20 cellular contexts compared by ENCODE assay signal in the genomic region with DNA sequence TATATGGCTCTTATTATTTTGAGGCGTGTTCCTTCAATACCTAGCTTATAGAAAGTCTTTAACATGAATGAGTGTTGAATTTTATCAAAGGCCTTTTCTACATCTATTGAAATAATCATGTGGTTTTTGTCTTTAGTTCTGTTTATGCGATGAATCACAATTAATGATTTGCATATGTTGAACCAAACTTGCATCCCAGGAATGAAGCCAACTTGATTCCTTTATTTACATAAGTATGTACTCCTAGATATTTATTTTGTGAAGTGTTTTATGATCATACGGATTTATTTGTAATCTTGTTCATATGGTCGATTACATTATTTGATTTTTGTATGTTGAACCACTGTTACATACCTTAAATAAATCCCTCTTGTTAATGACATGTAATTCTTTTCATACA.
A peak's percentile ranks its signal among the peaks of the same experiment; 100 is the strongest.
DNase-seq lines count a peak whose midpoint lies in the region; ATAC-seq and TF ChIP-seq lines count a peak whose summit lies in the region.
"Had no signal": no experiment of that assay in that cellular context is flagged by ENCODE, and none has a peak within 500 bp of the region (broad histone marks: within the 10 kb centered on the region; RNA-seq: fewer than 3 reads in every experiment).

No MANE protein-coding gene starts in this region.

- POLR2A ChIA-PET in PC-3 (lab: Charles Lee; ENCODE audit: unreplicated experiment): no interaction called here

- no peaks in the 10 kb centered on the region for H3K36me3 Mint-ChIP-seq in neural progenitor cell
- H3K36me3 Mint-ChIP-seq: CD8-positive, alpha-beta T cell had no signal

- H3K9me2 ChIP-seq in PC-3 (replicated peaks; ENCODE audit: low read length): no peaks in the 10 kb centered on the region

- ATAC-seq in PC-3: no peak
- ATAC-seq: CD8-positive, alpha-beta T cell had no signal

- H3K4me1 ChIP-seq in PC-3 (ENCODE audit: insufficient read depth, low read length): no peaks in the 10 kb centered on the region
- peaks cover 2% of the 10 kb centered on the region for H3K4me1 ChIP-seq in fibroblast of lung (ENCODE audit: control insufficient read depth, extremely low read depth, insufficient read depth, low read length)
- H3K4me1 ChIP-seq in neural progenitor cell: peaks cover 5% of the 10 kb centered on the region

- peak; percentile 3 for DNase-seq in ELR (ENCODE audit: low read depth)
- peak; percentile 3 for DNase-seq in PC-3
- peak; percentile 25 to 85 for DNase-seq in fibroblast of lung (ENCODE audit: low read depth in 2 of 2)
- DNase-seq in neural progenitor cell (ENCODE audit: low spot score): no peak
- DNase-seq in mesenteric fat pad (ENCODE audit: low spot score): no peak
- no peak for DNase-seq in NCI-H446 treated with DMSO at 0.1 percent for 48 hours (lab: John Stamatoyannopoulos, UW)
- no peak for DNase-seq in cardiac septum (ENCODE audit: low spot score)
- no peak for DNase-seq in NCI-H1048 (lab: John Stamatoyannopoulos, UW)
- DNase-seq: Calu3; CD8-positive, alpha-beta T cell; DMS53; KBM-7; NCI-H1417 treated with DMSO at 0.1 percent for 48 hours; NCI-H2029 treated with DMSO at 0.1 percent for 48 hours; NCI-H2171; NCI-H446; NCI-H748 treated with DMSO at 0.1 percent for 48 hours; SHP77 had no signal

- H3F3A ChIP-seq in PC-3 (ENCODE audit: low read length, unreplicated experiment) (no peaks in the 10 kb centered on the region), neural progenitor cell (ENCODE audit: low read depth) (peaks cover 14% of the 10 kb centered on the region)

- no peaks in the 10 kb centered on the region for H3K9me3 ChIP-seq in PC-3 (ENCODE audit: low read length)
- H3K9me3 ChIP-seq in fibroblast of lung (ENCODE audit: control insufficient read depth, insufficient read depth, low read depth, low read length): no peaks in the 10 kb centered on the region
- H3K9me3 ChIP-seq in neural progenitor cell (ENCODE audit: low read depth): no peaks in the 10 kb centered on the region
- H3K9me3 ChIP-seq: BLaER1 treated with 17β-estradiol and CSF1 and Interleukin-3, amounts not matched to agents 10 nM and 100 nM had no signal

- H2AFZ ChIP-seq in PC-3 (ENCODE audit: low read length): no peak overlapping the region
- no peak overlapping the region for H2AFZ ChIP-seq in fibroblast of lung (ENCODE audit: low read length)
- peak overlapping the region; percentile 44 for H2AFZ ChIP-seq in neural progenitor cell (replicated peaks)

- intact Hi-C loops in PC-3 (cut with micrococcal nuclease) (no loop called here), cardiac septum (cut with DNase I) (no loop called here)

- H3K9ac ChIP-seq in PC-3 (ENCODE audit: low read length) (no peak overlapping the region), fibroblast of lung (ENCODE audit: insufficient read depth, low read length) (no peak overlapping the region), neural progenitor cell (no peak overlapping the region)
- H3K9ac ChIP-seq: BLaER1 treated with 17β-estradiol and CSF1 and Interleukin-3, amounts not matched to agents 10 nM and 100 nM had no signal

- BruUV-seq in PC-3 (replicated peaks; lab: Mats Ljungman, UMichigan): no TSS peak

- no peak overlapping the region for H3K4me3 ChIP-seq in PC-3 (ENCODE audit: low read length)
- H3K4me3 ChIP-seq in fibroblast of lung (replicated peaks in 1 of 4; ENCODE audit: control extremely low read depth in 1 of 4, insufficient read depth in 1 of 4, low read depth in 3 of 4, low read length in 4 of 4): no peak overlapping the region
- H3K4me3 ChIP-seq in neural progenitor cell: no peak overlapping the region
- H3K4me3 ChIP-seq: BLaER1 treated with 17β-estradiol and CSF1 and Interleukin-3, amounts not matched to agents 10 nM and 100 nM; SK-N-MC had no signal

- H3K4me3 Mint-ChIP-seq in neural progenitor cell: no peak overlapping the region
- H3K4me3 Mint-ChIP-seq: CD8-positive, alpha-beta T cell had no signal

- H3K36me3 ChIP-seq in PC-3 (ENCODE audit: low read depth, low read length): no peaks in the 10 kb centered on the region
- no peaks in the 10 kb centered on the region for H3K36me3 ChIP-seq in fibroblast of lung (ENCODE audit: control insufficient read depth, insufficient read depth, low read length)
- no peaks in the 10 kb centered on the region for H3K36me3 ChIP-seq in neural progenitor cell
- H3K36me3 ChIP-seq: BLaER1 treated with 17β-estradiol and CSF1 and Interleukin-3, amounts not matched to agents 10 nM and 100 nM had no signal

- H4K20me1 ChIP-seq in PC-3 (ENCODE audit: low read length) (no peaks in the 10 kb centered on the region), fibroblast of lung (ENCODE audit: control insufficient read depth, extremely low read depth, insufficient read depth, low read length) (no peaks in the 10 kb centered on the region), neural progenitor cell (ENCODE audit: low read depth) (no peaks in the 10 kb centered on the region)
- H4K20me1 ChIP-seq: BLaER1 treated with 17β-estradiol and CSF1 and Interleukin-3, amounts not matched to agents 10 nM and 100 nM had no signal

- no peak overlapping the region for H3K27ac ChIP-seq in PC-3 (ENCODE audit: low read length)
- no peak overlapping the region for H3K27ac ChIP-seq in fibroblast of lung (ENCODE audit: insufficient read depth, low read length)
- no peak overlapping the region for H3K27ac ChIP-seq in neural progenitor cell
- H3K27ac ChIP-seq: BLaER1 treated with 17β-estradiol and CSF1 and Interleukin-3, amounts not matched to agents 10 nM and 100 nM; SK-N-MC had no signal

- no peaks in the 10 kb centered on the region for H3K27me3 Mint-ChIP-seq in neural progenitor cell (ENCODE audit: insufficient read depth, low read depth)

- no peak for TF ChIP-seq CTCF in PC-3 (conservative IDR thresholded peaks at IDR 0.05; ENCODE audit: low read depth, low read length)
- no peak for TF ChIP-seq CTCF in fibroblast of lung (conservative IDR thresholded peaks at IDR 0.05 in 1 of 2, IDR thresholded peaks at IDR 0.05 in 1 of 2; ENCODE audit: low read depth in 1 of 2, low read length in 2 of 2)
- no peak for TF ChIP-seq CTCF in neural progenitor cell (IDR thresholded peaks at IDR 0.05)

- H3K27me3 ChIP-seq in PC-3 (ENCODE audit: low read length) (no peaks in the 10 kb centered on the region), fibroblast of lung (ENCODE audit: control insufficient read depth, insufficient read depth, low read length) (no peaks in the 10 kb centered on the region), neural progenitor cell (no peaks in the 10 kb centered on the region)
- H3K27me3 ChIP-seq: BLaER1 treated with 17β-estradiol and CSF1 and Interleukin-3, amounts not matched to agents 10 nM and 100 nM had no signal

- no peak overlapping the region for H3K27ac Mint-ChIP-seq in neural progenitor cell
- H3K27ac Mint-ChIP-seq: CD8-positive, alpha-beta T cell had no signal

- H3K4me2 ChIP-seq in PC-3 (ENCODE audit: low read length) (no peak overlapping the region), fibroblast of lung (ENCODE audit: extremely low read depth, insufficient read depth, low read length) (no peak overlapping the region), neural progenitor cell (no peak overlapping the region)
- H3K4me2 ChIP-seq: BLaER1 treated with 17β-estradiol and CSF1 and Interleukin-3, amounts not matched to agents 10 nM and 100 nM had no signal

- peaks cover 6% of the 10 kb centered on the region for H3K4me1 Mint-ChIP-seq in neural progenitor cell

- no peaks in the 10 kb centered on the region for H3K79me2 ChIP-seq in PC-3 (ENCODE audit: low read length)
- H3K79me2 ChIP-seq in fibroblast of lung (ENCODE audit: control insufficient read depth, insufficient read depth, low read length): no peaks in the 10 kb centered on the region
- H3K79me2 ChIP-seq in neural progenitor cell (ENCODE audit: low read depth): no peaks in the 10 kb centered on the region

- no peaks in the 10 kb centered on the region for H3K9me3 Mint-ChIP-seq in neural progenitor cell

- CTCF ChIA-PET in PC-3 (lab: Charles Lee): no interaction called here

Comparison
In these comparisons a context has a peak if more than half of its experiments do, and no peak if none do; other contexts are left out.
1. DNase-seq: peak in ELR (single experiment), PC-3 (single experiment) and fibroblast of lung (2 of 2); none in neural progenitor cell (single experiment), mesenteric fat pad (single experiment), NCI-H446 treated with DMSO at 0.1 percent for 48 hours (single experiment), cardiac septum (single experiment) and NCI-H1048 (single experiment).